8 cellular contexts compared by ENCODE assay signal in genomic region chr2:74334931-74335333, GRCh38. TPM values are rescaled to one million over a fixed set of nuclear protein-coding genes. Genes with fewer than 3 reads are reported as not detected.
A peak's percentile ranks its signal among the peaks of the same experiment; 100 is the strongest.
DNase-seq lines count a peak whose midpoint lies in the region; ATAC-seq and TF ChIP-seq lines count a peak whose summit lies in the region.

No MANE protein-coding gene starts in this region.

- no peaks in the 10 kb centered on the region for H3K27me3 Mint-ChIP-seq in activated CD8-positive, alpha-beta T cell treated with anti-CD3 and anti-CD28 coated beads for 36 hours
- no peaks in the 10 kb centered on the region for H3K27me3 Mint-ChIP-seq in memory B cell

- no peak overlapping the region for H3K4me3 Mint-ChIP-seq in activated CD8-positive, alpha-beta T cell treated with anti-CD3 and anti-CD28 coated beads for 36 hours
- H3K4me3 Mint-ChIP-seq in memory B cell: no peak overlapping the region

- no peaks in the 10 kb centered on the region for H3K4me1 Mint-ChIP-seq in activated CD8-positive, alpha-beta T cell treated with anti-CD3 and anti-CD28 coated beads for 36 hours (ENCODE audit: low read depth)
- H3K4me1 Mint-ChIP-seq in memory B cell: no peaks in the 10 kb centered on the region

- H3K36me3 Mint-ChIP-seq in activated CD8-positive, alpha-beta T cell treated with anti-CD3 and anti-CD28 coated beads for 36 hours (ENCODE audit: low read depth): no peaks in the 10 kb centered on the region
- peaks cover 7% of the 10 kb centered on the region for H3K36me3 Mint-ChIP-seq in memory B cell

- peak; percentile 96 for TF ChIP-seq CTCF in activated CD8-positive, alpha-beta T cell treated with anti-CD3 and anti-CD28 coated beads for 36 hours (IDR thresholded peaks at IDR 0.05)

- H3K9me3 Mint-ChIP-seq in activated CD8-positive, alpha-beta T cell treated with anti-CD3 and anti-CD28 coated beads for 36 hours: no peaks in the 10 kb centered on the region
- H3K9me3 Mint-ChIP-seq in memory B cell: no peaks in the 10 kb centered on the region

- CTCF ChIA-PET in activated CD8-positive, alpha-beta T cell treated with anti-CD3 and anti-CD28 coated beads for 36 hours (lab: Charles Lee): interaction anchor here (0.6 to 11.3 kb wide), 77 partner anchors 10 to 655 kb away, joined by 3 to 190 read pairs (median 5); partner anchors contain the start of genes BOLA3, C2orf81, INO80B and SLC4A5

- peak; percentile 90 for ATAC-seq in activated CD8-positive, alpha-beta T cell treated with anti-CD3 and anti-CD28 coated beads for 36 hours
- ATAC-seq in memory B cell (ENCODE audit: low read depth) (peak; percentile 81), HG03442 (IDR thresholded peaks at IDR 0.05; ENCODE audit: unreplicated experiment) (no peak)

- DNase-seq in CD1c-positive myeloid dendritic cell (ENCODE audit: extremely low spot score): peak; percentile 74
- peak; percentile 61 for DNase-seq in HCEC 1CT
- DNase-seq in NCI-H774 (lab: John Stamatoyannopoulos, UW): peak; percentile 25
- DNase-seq in activated CD8-positive, alpha-beta T cell treated with anti-CD3 and anti-CD28 coated beads for 36 hours: peak; percentile 80
- peak; percentile 67 for DNase-seq in effector CD8-positive, alpha-beta T cell (lab: John Stamatoyannopoulos, UW)
- peak; percentile 71 to 78 for DNase-seq in memory B cell (ENCODE audit: low spot score in 2 of 2)
- DNase-seq in stimulated activated CD8-positive, alpha-beta memory T cell treated with anti-CD3 and anti-CD28 coated beads, Interleukin-15, amount 100 ng/mL, for 24 hours (ENCODE audit: low read depth): peak; percentile 60

- POLR2A ChIA-PET in activated CD8-positive, alpha-beta T cell treated with anti-CD3 and anti-CD28 coated beads for 36 hours (lab: Charles Lee): interaction anchor here (0.5 to 0.6 kb wide), 2 partner anchors 46 to 85 kb away, joined by 3 read pairs; no protein-coding TSS in a partner anchor

- H3K27ac Mint-ChIP-seq in activated CD8-positive, alpha-beta T cell treated with anti-CD3 and anti-CD28 coated beads for 36 hours: no peak overlapping the region
- no peak overlapping the region for H3K27ac Mint-ChIP-seq in memory B cell

- intact Hi-C loops in activated CD8-positive, alpha-beta T cell treated with anti-CD3 and anti-CD28 coated beads for 36 hours (cut with micrococcal nuclease): loop anchor here (1.0 kb wide), 2 partner anchors 68 to 85 kb away; no protein-coding TSS in a partner anchor

RNA-seq across cellular contexts. Expression of gene SLC4A5, which starts 8.3 kb away (rescaled TPM):
- 1 to 10 TPM; 1.8 to 2.0 TPM for total RNA-seq in activated CD8-positive, alpha-beta T cell treated with anti-CD3 and anti-CD28 coated beads for 36 hours

RNA-seq across cellular contexts. Expression of gene DCTN1, which starts 45.2 kb away (rescaled TPM):
- 10 to 100 TPM; 67.3 to 81.4 TPM for total RNA-seq in activated CD8-positive, alpha-beta T cell treated with anti-CD3 and anti-CD28 coated beads for 36 hours

Comparison
In these comparisons a context has a peak if more than half of its experiments do, and no peak if none do; other contexts are left out.
1. DNase-seq: peak in every context shown above with its lines; median percentile 80 in activated CD8-positive, alpha-beta T cell treated with anti-CD3 and anti-CD28 coated beads for 36 hours; 74 in memory B cell; 74 in CD1c-positive myeloid dendritic cell; 67 in effector CD8-positive, alpha-beta T cell; 61 in HCEC 1CT; 60 in stimulated activated CD8-positive, alpha-beta memory T cell treated with anti-CD3 and anti-CD28 coated beads, Interleukin-15, amount 100 ng/mL, for 24 hours; 25 in NCI-H774.